1 cellular context compared by ENCODE assay signal in the genomic region with DNA sequence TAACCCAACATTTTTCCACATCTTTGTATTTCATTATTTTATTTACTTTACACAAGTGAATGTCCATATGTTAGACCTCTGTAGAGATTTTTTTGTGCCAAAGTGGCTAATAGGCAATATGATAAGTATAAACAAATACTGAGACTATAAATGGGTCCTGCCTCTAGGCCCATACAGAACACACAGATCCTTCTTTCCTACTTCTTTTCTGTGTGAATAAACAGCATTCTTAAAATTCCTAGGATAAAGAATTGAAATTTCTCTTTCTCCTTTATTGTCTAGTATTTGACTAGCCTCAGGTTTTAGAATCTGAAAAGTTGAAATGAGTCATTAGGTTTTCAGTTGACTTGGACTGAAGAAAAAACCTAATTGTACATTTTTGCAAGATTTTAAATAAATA.
TF ChIP-seq lines count a peak whose summit lies in the region.

No MANE protein-coding gene starts in this region.

TF ChIP-seq in H1, 55 proteins besides CTCF, POLR2A, EP300 and RAD21 (continued from another document):
- TF ChIP-seq, protein P1, sequence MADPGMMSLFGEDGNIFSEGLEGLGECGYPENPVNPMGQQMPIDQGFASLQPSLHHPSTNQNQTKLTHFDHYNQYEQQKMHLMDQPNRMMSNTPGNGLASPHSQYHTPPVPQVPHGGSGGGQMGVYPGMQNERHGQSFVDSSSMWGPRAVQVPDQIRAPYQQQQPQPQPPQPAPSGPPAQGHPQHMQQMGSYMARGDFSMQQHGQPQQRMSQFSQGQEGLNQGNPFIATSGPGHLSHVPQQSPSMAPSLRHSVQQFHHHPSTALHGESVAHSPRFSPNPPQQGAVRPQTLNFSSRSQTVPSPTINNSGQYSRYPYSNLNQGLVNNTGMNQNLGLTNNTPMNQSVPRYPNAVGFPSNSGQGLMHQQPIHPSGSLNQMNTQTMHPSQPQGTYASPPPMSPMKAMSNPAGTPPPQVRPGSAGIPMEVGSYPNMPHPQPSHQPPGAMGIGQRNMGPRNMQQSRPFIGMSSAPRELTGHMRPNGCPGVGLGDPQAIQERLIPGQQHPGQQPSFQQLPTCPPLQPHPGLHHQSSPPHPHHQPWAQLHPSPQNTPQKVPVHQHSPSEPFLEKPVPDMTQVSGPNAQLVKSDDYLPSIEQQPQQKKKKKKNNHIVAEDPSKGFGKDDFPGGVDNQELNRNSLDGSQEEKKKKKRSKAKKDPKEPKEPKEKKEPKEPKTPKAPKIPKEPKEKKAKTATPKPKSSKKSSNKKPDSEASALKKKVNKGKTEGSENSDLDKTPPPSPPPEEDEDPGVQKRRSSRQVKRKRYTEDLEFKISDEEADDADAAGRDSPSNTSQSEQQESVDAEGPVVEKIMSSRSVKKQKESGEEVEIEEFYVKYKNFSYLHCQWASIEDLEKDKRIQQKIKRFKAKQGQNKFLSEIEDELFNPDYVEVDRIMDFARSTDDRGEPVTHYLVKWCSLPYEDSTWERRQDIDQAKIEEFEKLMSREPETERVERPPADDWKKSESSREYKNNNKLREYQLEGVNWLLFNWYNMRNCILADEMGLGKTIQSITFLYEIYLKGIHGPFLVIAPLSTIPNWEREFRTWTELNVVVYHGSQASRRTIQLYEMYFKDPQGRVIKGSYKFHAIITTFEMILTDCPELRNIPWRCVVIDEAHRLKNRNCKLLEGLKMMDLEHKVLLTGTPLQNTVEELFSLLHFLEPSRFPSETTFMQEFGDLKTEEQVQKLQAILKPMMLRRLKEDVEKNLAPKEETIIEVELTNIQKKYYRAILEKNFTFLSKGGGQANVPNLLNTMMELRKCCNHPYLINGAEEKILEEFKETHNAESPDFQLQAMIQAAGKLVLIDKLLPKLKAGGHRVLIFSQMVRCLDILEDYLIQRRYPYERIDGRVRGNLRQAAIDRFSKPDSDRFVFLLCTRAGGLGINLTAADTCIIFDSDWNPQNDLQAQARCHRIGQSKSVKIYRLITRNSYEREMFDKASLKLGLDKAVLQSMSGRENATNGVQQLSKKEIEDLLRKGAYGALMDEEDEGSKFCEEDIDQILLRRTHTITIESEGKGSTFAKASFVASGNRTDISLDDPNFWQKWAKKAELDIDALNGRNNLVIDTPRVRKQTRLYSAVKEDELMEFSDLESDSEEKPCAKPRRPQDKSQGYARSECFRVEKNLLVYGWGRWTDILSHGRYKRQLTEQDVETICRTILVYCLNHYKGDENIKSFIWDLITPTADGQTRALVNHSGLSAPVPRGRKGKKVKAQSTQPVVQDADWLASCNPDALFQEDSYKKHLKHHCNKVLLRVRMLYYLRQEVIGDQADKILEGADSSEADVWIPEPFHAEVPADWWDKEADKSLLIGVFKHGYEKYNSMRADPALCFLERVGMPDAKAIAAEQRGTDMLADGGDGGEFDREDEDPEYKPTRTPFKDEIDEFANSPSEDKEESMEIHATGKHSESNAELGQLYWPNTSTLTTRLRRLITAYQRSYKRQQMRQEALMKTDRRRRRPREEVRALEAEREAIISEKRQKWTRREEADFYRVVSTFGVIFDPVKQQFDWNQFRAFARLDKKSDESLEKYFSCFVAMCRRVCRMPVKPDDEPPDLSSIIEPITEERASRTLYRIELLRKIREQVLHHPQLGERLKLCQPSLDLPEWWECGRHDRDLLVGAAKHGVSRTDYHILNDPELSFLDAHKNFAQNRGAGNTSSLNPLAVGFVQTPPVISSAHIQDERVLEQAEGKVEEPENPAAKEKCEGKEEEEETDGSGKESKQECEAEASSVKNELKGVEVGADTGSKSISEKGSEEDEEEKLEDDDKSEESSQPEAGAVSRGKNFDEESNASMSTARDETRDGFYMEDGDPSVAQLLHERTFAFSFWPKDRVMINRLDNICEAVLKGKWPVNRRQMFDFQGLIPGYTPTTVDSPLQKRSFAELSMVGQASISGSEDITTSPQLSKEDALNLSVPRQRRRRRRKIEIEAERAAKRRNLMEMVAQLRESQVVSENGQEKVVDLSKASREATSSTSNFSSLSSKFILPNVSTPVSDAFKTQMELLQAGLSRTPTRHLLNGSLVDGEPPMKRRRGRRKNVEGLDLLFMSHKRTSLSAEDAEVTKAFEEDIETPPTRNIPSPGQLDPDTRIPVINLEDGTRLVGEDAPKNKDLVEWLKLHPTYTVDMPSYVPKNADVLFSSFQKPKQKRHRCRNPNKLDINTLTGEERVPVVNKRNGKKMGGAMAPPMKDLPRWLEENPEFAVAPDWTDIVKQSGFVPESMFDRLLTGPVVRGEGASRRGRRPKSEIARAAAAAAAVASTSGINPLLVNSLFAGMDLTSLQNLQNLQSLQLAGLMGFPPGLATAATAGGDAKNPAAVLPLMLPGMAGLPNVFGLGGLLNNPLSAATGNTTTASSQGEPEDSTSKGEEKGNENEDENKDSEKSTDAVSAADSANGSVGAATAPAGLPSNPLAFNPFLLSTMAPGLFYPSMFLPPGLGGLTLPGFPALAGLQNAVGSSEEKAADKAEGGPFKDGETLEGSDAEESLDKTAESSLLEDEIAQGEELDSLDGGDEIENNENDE (IDR thresholded peaks at IDR 0.05; ENCODE audit: insufficient replicate concordance, low read length): no peak
- TF ChIP-seq EZH2 (IDR thresholded peaks at IDR 0.05; ENCODE audit: low read depth, low read length, severe bottlenecking) (no peak), NRF1 (IDR thresholded peaks at IDR 0.05; ENCODE audit: low read depth, low read length) (no peak), HDAC6 (IDR thresholded peaks at IDR 0.05; ENCODE audit: low read depth, low read length) (no peak)
TF ChIP-seq in H1: peak in this region for 1.
